In genomic region chr13:22080832-22081231, GRCh38 we compare ENCODE assay signal across 17 cellular contexts.
"Had no signal": no experiment of that assay in that cellular context is flagged by ENCODE, and none has a peak within 500 bp of the region (broad histone marks: within the 10 kb centered on the region; RNA-seq: fewer than 3 reads in every experiment).

No MANE protein-coding gene starts in this region.

- H3K27ac Mint-ChIP-seq: effector memory CD8-positive, alpha-beta T cell; nephron; stimulated activated effector memory CD8-positive, alpha-beta T cell treated with anti-CD3 and anti-CD28 coated beads, Interleukin-12 subunit alpha, Interleukin-12 subunit beta, amount 100 ng/mL, for 72 hours had no signal

- H3K4me1 Mint-ChIP-seq: nephron had no signal

- H3K27me3 Mint-ChIP-seq: effector memory CD8-positive, alpha-beta T cell had no signal

- H3K36me3 ChIP-seq: gastrocnemius medialis, heart left ventricle, lower lobe of right lung, tibial nerve, uterus had no signal

- H3K4me1 ChIP-seq: gastrocnemius medialis, heart left ventricle, lower lobe of right lung, tibial nerve, uterus had no signal

- DNase-seq: activated CD4-positive, alpha-beta T cell treated with anti-CD3 and anti-CD28 coated beads for 1 hour; activated CD4-positive, alpha-beta T cell treated with anti-CD3 and anti-CD28 coated beads, Interleukin-2, amount 50 U/mL, for 4 hours; activated naive CD4-positive, alpha-beta T cell treated with Interleukin-2 at 50 U/mL for 16 hours; activated T-cell treated with anti-CD3 and anti-CD28 coated beads for 4 hours; aorta; dermis blood vessel endothelial cell; effector memory CD8-positive, alpha-beta T cell; gastrocnemius medialis; heart left ventricle; left cardiac atrium; lower lobe of right lung; nucleus accumbens; posterior cingulate gyrus; uterus had no signal

- H3K4me3 ChIP-seq: gastrocnemius medialis, heart left ventricle, lower lobe of right lung, tibial nerve, uterus had no signal

- H3K27me3 ChIP-seq: gastrocnemius medialis, tibial nerve, uterus had no signal

- H3K9me3 Mint-ChIP-seq: effector memory CD8-positive, alpha-beta T cell; nephron; stimulated activated effector memory CD8-positive, alpha-beta T cell treated with anti-CD3 and anti-CD28 coated beads, Interleukin-12 subunit alpha, Interleukin-12 subunit beta, amount 100 ng/mL, for 72 hours had no signal

- H3K27ac ChIP-seq: gastrocnemius medialis, heart left ventricle, lower lobe of right lung, tibial nerve, uterus had no signal

- H3K4me3 Mint-ChIP-seq: effector memory CD8-positive, alpha-beta T cell; nephron; stimulated activated effector memory CD8-positive, alpha-beta T cell treated with anti-CD3 and anti-CD28 coated beads, Interleukin-12 subunit alpha, Interleukin-12 subunit beta, amount 100 ng/mL, for 72 hours had no signal

- H3K9me3 ChIP-seq: gastrocnemius medialis, heart left ventricle, lower lobe of right lung, tibial nerve, uterus had no signal
